In genomic region chr17:82257473-82257872, GRCh38 we compare ENCODE assay signal across 7 cellular contexts. TPM values are rescaled to one million over a fixed set of nuclear protein-coding genes. Genes with fewer than 3 reads are reported as not detected.
A peak's percentile ranks its signal among the peaks of the same experiment; 100 is the strongest.
DNase-seq lines count a peak whose midpoint lies in the region; ATAC-seq lines count a peak whose summit lies in the region.

No MANE protein-coding gene starts in this region.

- H3K4me3 Mint-ChIP-seq in activated naive CD8-positive, alpha-beta T cell treated with anti-CD3 and anti-CD28 coated beads for 36 hours, result no peak overlapping the region

- H3K9me3 Mint-ChIP-seq in activated naive CD8-positive, alpha-beta T cell treated with anti-CD3 and anti-CD28 coated beads for 36 hours, result peaks cover 3% of the 10 kb centered on the region

- H3K4me3 ChIP-seq in SJCRH30, result no peak overlapping the region

- no peaks in the 10 kb centered on the region for H3K4me1 ChIP-seq in SJCRH30

- no peaks in the 10 kb centered on the region; the same call in 1 of the 2 replicates for H3K9me3 ChIP-seq in SJCRH30 (replicated peaks)

- peaks cover 77% of the 10 kb centered on the region for H3K36me3 ChIP-seq in SJCRH30

- H3K36me3 Mint-ChIP-seq in activated naive CD8-positive, alpha-beta T cell treated with anti-CD3 and anti-CD28 coated beads for 36 hours, result peaks cover 60% of the 10 kb centered on the region

- H3K27me3 Mint-ChIP-seq in activated naive CD8-positive, alpha-beta T cell treated with anti-CD3 and anti-CD28 coated beads for 36 hours, result no peaks in the 10 kb centered on the region

- peak overlapping the region; percentile 70 for H3K27ac Mint-ChIP-seq in activated naive CD8-positive, alpha-beta T cell treated with anti-CD3 and anti-CD28 coated beads for 36 hours

- H3K27ac ChIP-seq in SJCRH30, result no peak overlapping the region

- DNase-seq in SJCRH30 (peak; percentile 65 to 67), kidney tubule cell (ENCODE audit: low spot score) (peak; percentile 58), H4 (ENCODE audit: low spot score) (no peak), cerebellar nuclear complex (lab: John Stamatoyannopoulos, UW) (no peak)
- peak; percentile 76 for DNase-seq in activated naive CD8-positive, alpha-beta T cell treated with anti-CD3 and anti-CD28 coated beads for 36 hours
- DNase-seq in stimulated activated CD8-positive, alpha-beta memory T cell treated with anti-CD3 and anti-CD28 coated beads, Interleukin-15, amount 100 ng/mL, for 4 hours (ENCODE audit: low read depth in 2 of 2), result peak; percentile 51 to 64

- ATAC-seq in GM21619 (IDR thresholded peaks at IDR 0.05; ENCODE audit: unreplicated experiment), result no peak

- peaks cover 23% of the 10 kb centered on the region for H3K4me1 Mint-ChIP-seq in activated naive CD8-positive, alpha-beta T cell treated with anti-CD3 and anti-CD28 coated beads for 36 hours

- H3K27me3 ChIP-seq in SJCRH30, result no peaks in the 10 kb centered on the region

RNA-seq across cellular contexts. Expression of gene CSNK1D, which starts 16.0 kb away (rescaled TPM):
- 70.5 and 88.7 TPM in 2 replicates for total RNA-seq in SJCRH30 (2014; rRNA removed; shearing (Covaris generic))
- 100 to 1,000 TPM; 110 to 115 TPM for total RNA-seq in activated naive CD8-positive, alpha-beta T cell treated with anti-CD3 and anti-CD28 coated beads for 36 hours
- 30.3 and 33.9 TPM in 2 replicates for total RNA-seq in H4 (2014; rRNA removed; shearing (Covaris generic))

RNA-seq across cellular contexts. Expression of gene SLC16A3, which starts 28.6 kb away (rescaled TPM):
- 11.0 and 13.2 TPM in 2 replicates for total RNA-seq in SJCRH30 (2014; rRNA removed; shearing (Covaris generic))
- 10 to 100 TPM; 75.8 to 79.3 TPM for total RNA-seq in activated naive CD8-positive, alpha-beta T cell treated with anti-CD3 and anti-CD28 coated beads for 36 hours
- 22.2 and 30.0 TPM in 2 replicates for total RNA-seq in H4 (2014; rRNA removed; shearing (Covaris generic))

RNA-seq across cellular contexts. Expression of gene CCDC57, which starts 44.8 kb away (rescaled TPM):
- total RNA-seq in SJCRH30 (2014; rRNA removed; shearing (Covaris generic)), result 23.5 and 24.6 TPM in 2 replicates
- total RNA-seq in activated naive CD8-positive, alpha-beta T cell treated with anti-CD3 and anti-CD28 coated beads for 36 hours, result 10 to 100 TPM; 59.5 to 65.1 TPM
- total RNA-seq in H4 (2014; rRNA removed; shearing (Covaris generic)), result 1.8 and 4.7 TPM in 2 replicates

RNA-seq across cellular contexts. Expression of gene CD7, which starts 59.9 kb away (rescaled TPM):
- 4.8 and 6.3 TPM in 2 replicates for total RNA-seq in SJCRH30 (2014; rRNA removed; shearing (Covaris generic))
- total RNA-seq in activated naive CD8-positive, alpha-beta T cell treated with anti-CD3 and anti-CD28 coated beads for 36 hours, result 100 to 1,000 TPM; 291 to 293 TPM
- total RNA-seq in H4 (2014; rRNA removed; shearing (Covaris generic)), result 0.06 and 1.5 TPM in 2 replicates

Comparison
In these comparisons a context has a peak if more than half of its experiments do, and no peak if none do; other contexts are left out.
1. DNase-seq: peak in SJCRH30 (2 of 2), activated naive CD8-positive, alpha-beta T cell treated with anti-CD3 and anti-CD28 coated beads for 36 hours (single experiment), kidney tubule cell (single experiment) and stimulated activated CD8-positive, alpha-beta memory T cell treated with anti-CD3 and anti-CD28 coated beads, Interleukin-15, amount 100 ng/mL, for 4 hours (2 of 2); none in H4 (single experiment) and cerebellar nuclear complex (0 of 2).